9 cellular contexts compared by ENCODE assay signal in the genomic region with DNA sequence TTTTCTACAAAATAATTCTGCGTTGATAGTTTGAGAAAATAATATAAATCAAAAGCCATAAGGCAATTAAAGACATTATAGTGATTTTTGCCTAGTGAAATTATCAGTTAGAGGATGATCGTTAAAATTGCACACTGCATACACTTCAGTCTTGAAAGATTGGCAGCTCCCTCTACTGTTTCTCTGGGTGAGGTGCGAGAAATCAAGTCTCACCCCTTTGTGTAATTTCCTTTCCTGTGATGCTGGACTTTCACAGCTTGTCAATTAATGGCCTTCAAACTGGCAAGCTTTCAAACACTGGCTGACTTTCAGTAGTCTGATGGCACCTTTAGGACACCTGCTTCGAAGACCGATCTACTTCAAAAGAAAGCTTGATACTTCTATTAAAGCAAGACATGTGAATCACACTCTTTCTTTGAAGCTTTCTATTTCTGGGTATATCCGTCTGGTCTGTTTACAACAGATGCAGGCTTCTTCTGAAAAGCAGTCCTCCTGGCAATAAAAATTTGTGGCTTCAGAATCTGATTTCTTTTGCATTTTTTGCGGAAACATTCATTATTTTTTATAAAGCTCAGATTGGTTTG.
DNase-seq lines count a peak whose midpoint lies in the region; ATAC-seq and TF ChIP-seq lines count a peak whose summit lies in the region.
"Had no signal": no experiment of that assay in that cellular context is flagged by ENCODE, and none has a peak within 500 bp of the region (broad histone marks: within the 10 kb centered on the region; RNA-seq: fewer than 3 reads in every experiment).

No MANE protein-coding gene starts in this region.

- peak; percentile 33; the same call in 1 of the 2 replicates for TF ChIP-seq CTCF in Panc1 (IDR thresholded peaks at IDR 0.05)

- intact Hi-C loops in Panc1 (cut with micrococcal nuclease; ENCODE audit: unreplicated experiment) = no loop called here

- H3K36me3 ChIP-seq in Panc1 (ENCODE audit: control insufficient read depth, insufficient read depth, low read length) = no peaks in the 10 kb centered on the region

- CTCF ChIA-PET in Panc1 (lab: Charles Lee) = no interaction called here

- peak; percentile 32 for DNase-seq in D341Med (ENCODE audit: low spot score)
- peak; percentile 4 for DNase-seq in Panc1 (ENCODE audit: low read depth, low spot score)
- DNase-seq in iPS-NIHi7 (ENCODE audit: extremely low spot score) = peak; percentile 26
- no peak for DNase-seq in GDM1 (lab: John Stamatoyannopoulos, UW)
- no peak for DNase-seq in NCI-H128 (lab: John Stamatoyannopoulos, UW; ENCODE audit: unreplicated experiment)
- no peak for DNase-seq in stimulated activated CD4-positive, alpha-beta T cell treated with anti-CD3 and anti-CD28 coated beads, Interleukin-4, amount 100 ng/mL, for 4 hours

- H3K27me3 ChIP-seq in Panc1 (ENCODE audit: control insufficient read depth, insufficient read depth, low read length) = no peaks in the 10 kb centered on the region

- no peak overlapping the region for H3K4me3 ChIP-seq in Panc1 (ENCODE audit: low read depth in 2 of 2, low read length in 2 of 2)

- ATAC-seq in HG03432 (IDR thresholded peaks at IDR 0.05; ENCODE audit: unreplicated experiment) (peak; percentile 65), Panc1 (no peak), HG03097 (IDR thresholded peaks at IDR 0.05; ENCODE audit: low FRiP score, unreplicated experiment) (no peak)

- in situ Hi-C loops in Panc1 (cut with HindIII; ENCODE audit: low pct_unique_long_range_greater_than_20kb, low sequenced_read_pairs) = no loop called here

- H3K4me1 ChIP-seq in Panc1 (ENCODE audit: control insufficient read depth, insufficient read depth, low read length) = no peaks in the 10 kb centered on the region

- no peaks in the 10 kb centered on the region for H3K9me3 ChIP-seq in Panc1 (ENCODE audit: control insufficient read depth, insufficient read depth, low read depth, low read length)

- no peak overlapping the region for H3K27ac ChIP-seq in Panc1 (ENCODE audit: low read length)
- H3K27ac ChIP-seq: epithelial cell of prostate had no signal

- no TSS peak for BruUV-seq in Panc1 (replicated peaks; lab: Mats Ljungman, UMichigan)

- POLR2A ChIA-PET in Panc1 (lab: Charles Lee) = no interaction called here

Comparison
In these comparisons a context has a peak if more than half of its experiments do, and no peak if none do; other contexts are left out.
1. DNase-seq: peak in D341Med (single experiment), Panc1 (single experiment) and iPS-NIHi7 (single experiment); none in GDM1 (single experiment), NCI-H128 (single experiment) and stimulated activated CD4-positive, alpha-beta T cell treated with anti-CD3 and anti-CD28 coated beads, Interleukin-4, amount 100 ng/mL, for 4 hours (0 of 2).